21 cellular contexts compared by ENCODE assay signal in the genomic region with DNA sequence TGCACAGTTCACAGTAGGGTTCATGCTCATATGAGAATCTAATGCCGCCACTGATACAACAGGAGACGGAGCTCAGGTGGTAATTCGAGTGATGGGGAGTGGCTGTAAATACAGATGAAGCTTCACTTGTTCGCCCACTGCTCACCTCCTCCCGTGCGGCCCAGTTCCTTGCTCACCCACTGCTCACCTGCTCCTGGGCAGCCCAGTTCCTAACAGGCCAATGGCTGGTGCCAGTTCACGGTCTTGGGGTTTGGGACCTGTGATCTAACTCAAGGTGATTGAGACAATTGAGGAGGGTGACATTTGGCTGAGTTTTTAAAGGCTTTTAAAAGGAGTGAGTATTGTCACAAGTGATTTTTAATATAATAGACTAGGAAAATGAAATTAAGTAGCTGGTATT.
"Had no signal": no experiment of that assay in that cellular context is flagged by ENCODE, and none has a peak within 500 bp of the region (broad histone marks: within the 10 kb centered on the region; RNA-seq: fewer than 3 reads in every experiment).

No MANE protein-coding gene starts in this region.

- H3K27ac ChIP-seq: brain microvascular endothelial cell, coronary artery, left lung, right lobe of liver, upper lobe of left lung, vagina had no signal

- DNase-seq: activated CD4-positive, alpha-beta T cell treated with anti-CD3 and anti-CD28 coated beads for 36 hours; activated CD4-positive, alpha-beta T cell treated with anti-CD3 and anti-CD28 coated beads, Interleukin-2, amount 50 U/mL, for 4 hours; activated CD4-positive, CD25-positive, alpha-beta regulatory T cell; activated naive CD8-positive, alpha-beta T cell treated with anti-CD3 and anti-CD28 coated beads, Interleukin-2, amount 10 ng/mL, durations not matched to agents 7 days and 5 days; activated T-cell treated with anti-CD3 and anti-CD28 coated beads for 4 hours; brain microvascular endothelial cell; head of caudate nucleus; left lung; mucosa of descending colon; posterior cingulate gyrus; right lobe of liver; stimulated activated CD4-positive, alpha-beta T cell treated with anti-CD3 and anti-CD28 coated beads, Interleukin-12 subunit alpha, Interleukin-12 subunit beta, amount 100 ng/mL, for 4 hours; stimulated activated CD4-positive, alpha-beta T cell treated with anti-CD3 and anti-CD28 coated beads, Interleukin-4, amount 100 ng/mL, for 1 hour; substantia nigra; upper lobe of left lung had no signal

- H3K27me3 Mint-ChIP-seq: activated CD4-positive, alpha-beta T cell treated with anti-CD3 and anti-CD28 coated beads for 36 hours; activated naive CD8-positive, alpha-beta T cell treated with anti-CD3 and anti-CD28 coated beads, Interleukin-2, amount 10 ng/mL, durations not matched to agents 7 days and 5 days; natural killer cell treated with Interleukin-12 subunit alpha and Interleukin-12 subunit beta and Interleukin-15 and Interleukin-18, amount 100 ng/mL, for 72 hours; stimulated activated naive CD8-positive, alpha-beta T cell treated with anti-CD3 and anti-CD28 coated beads, Interleukin-15, Interleukin-2, amounts not matched to agents 100 ng/mL and 50 ng/mL, for 24 hours had no signal

- H3K4me1 ChIP-seq: right lobe of liver, upper lobe of left lung, vagina had no signal

- H3K27ac Mint-ChIP-seq: activated CD4-positive, alpha-beta T cell treated with anti-CD3 and anti-CD28 coated beads for 36 hours; activated naive CD8-positive, alpha-beta T cell treated with anti-CD3 and anti-CD28 coated beads, Interleukin-2, amount 10 ng/mL, durations not matched to agents 7 days and 5 days; activated T-helper 2 cell treated with anti-CD3 and anti-CD28 coated beads, Interferon-gamma antibody, Interleukin-2, Interleukin-4, amounts not matched to agents 10 μg/mL and 5 μg/mL and 100 μg/mL, durations not matched to agents 14 hours and 24 hours and 36 hours; stimulated activated naive CD8-positive, alpha-beta T cell treated with anti-CD3 and anti-CD28 coated beads, Interleukin-15, Interleukin-2, amounts not matched to agents 100 ng/mL and 50 ng/mL, for 24 hours had no signal

- H3K4me3 ChIP-seq: coronary artery, left lung, lung, mucosa of descending colon, right lobe of liver, upper lobe of left lung, vagina had no signal

- H3K4me1 Mint-ChIP-seq: activated naive CD8-positive, alpha-beta T cell treated with anti-CD3 and anti-CD28 coated beads, Interleukin-2, amount 10 ng/mL, durations not matched to agents 7 days and 5 days had no signal

- ATAC-seq: activated CD4-positive, alpha-beta T cell treated with anti-CD3 and anti-CD28 coated beads for 36 hours; left lung; mucosa of descending colon; natural killer cell treated with Interleukin-12 subunit alpha and Interleukin-12 subunit beta and Interleukin-15 and Interleukin-18, amount 100 ng/mL, for 72 hours had no signal

- H3K27me3 ChIP-seq: brain microvascular endothelial cell, left lung, right lobe of liver, upper lobe of left lung, vagina had no signal

- H3K9me3 ChIP-seq: left lung, mucosa of descending colon, right lobe of liver, upper lobe of left lung, vagina had no signal

- H3K9me3 Mint-ChIP-seq: natural killer cell treated with Interleukin-12 subunit alpha and Interleukin-12 subunit beta and Interleukin-15 and Interleukin-18, amount 100 ng/mL, for 72 hours; stimulated activated naive CD8-positive, alpha-beta T cell treated with anti-CD3 and anti-CD28 coated beads, Interleukin-15, Interleukin-2, amounts not matched to agents 100 ng/mL and 50 ng/mL, for 24 hours had no signal

- H3K4me3 Mint-ChIP-seq: activated CD4-positive, alpha-beta T cell treated with anti-CD3 and anti-CD28 coated beads for 36 hours; activated naive CD8-positive, alpha-beta T cell treated with anti-CD3 and anti-CD28 coated beads, Interleukin-2, amount 10 ng/mL, durations not matched to agents 7 days and 5 days; natural killer cell treated with Interleukin-12 subunit alpha and Interleukin-12 subunit beta and Interleukin-15 and Interleukin-18, amount 100 ng/mL, for 72 hours; stimulated activated naive CD8-positive, alpha-beta T cell treated with anti-CD3 and anti-CD28 coated beads, Interleukin-15, Interleukin-2, amounts not matched to agents 100 ng/mL and 50 ng/mL, for 24 hours had no signal
